In the genomic region with DNA sequence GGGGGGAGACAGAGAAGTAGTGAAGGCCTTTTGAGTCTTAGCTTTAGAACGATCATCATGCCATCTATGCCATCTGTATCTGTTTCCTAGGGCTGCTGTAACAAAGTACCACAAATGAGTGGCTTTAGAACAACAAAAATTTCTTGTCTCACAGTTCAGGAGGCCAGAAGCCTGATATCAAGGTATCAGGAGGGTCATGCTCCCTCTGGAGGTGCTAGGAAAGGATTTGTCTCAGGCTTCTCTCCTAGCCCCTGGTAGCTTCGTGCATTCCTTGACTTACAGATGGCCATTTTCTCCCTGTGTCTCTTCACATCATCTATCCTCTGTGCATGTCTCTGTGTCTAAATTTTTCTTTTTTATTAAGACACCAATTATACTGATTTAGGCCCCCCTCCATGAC, we compare ENCODE assay signal across 8 cellular contexts.
"Had no signal": no experiment of that assay in that cellular context is flagged by ENCODE, and none has a peak within 500 bp of the region (broad histone marks: within the 10 kb centered on the region; RNA-seq: fewer than 3 reads in every experiment).

No MANE protein-coding gene starts in this region.

- H3K27ac ChIP-seq: GM23248, KMS-11 had no signal

- H3K9me3 ChIP-seq: HAP-1 had no signal

- H3K4me3 ChIP-seq: GM23248, HAP-1 had no signal

- ATAC-seq: HCT116 had no signal

- H3K9ac ChIP-seq: GM23248, KMS-11 had no signal

- DNase-seq: GM23248, GOT3, H7, IMR-90, KBM-7 had no signal

- H3K36me3 ChIP-seq: HAP-1 had no signal
